Comparison of ENCODE assay signal across 26 cellular contexts in genomic region chr22:43310311-43310710, GRCh38. TPM values are rescaled to one million over a fixed set of nuclear protein-coding genes. Genes with fewer than 3 reads are reported as not detected.
DNase-seq lines count a peak whose midpoint lies in the region; ATAC-seq and TF ChIP-seq lines count a peak whose summit lies in the region.
"Had no signal": no experiment of that assay in that cellular context is flagged by ENCODE, and none has a peak within 500 bp of the region (broad histone marks: within the 10 kb centered on the region; RNA-seq: fewer than 3 reads in every experiment).

No MANE protein-coding gene starts in this region.

- DNase-seq in DMS 273 (lab: John Stamatoyannopoulos, UW; ENCODE audit: unreplicated experiment) (peak; percentile 27), DMS 273 treated with DMSO at 0.1 percent for 48 hours (lab: John Stamatoyannopoulos, UW) (no peak), DMS79 (lab: John Stamatoyannopoulos, UW) (peak; percentile 6), NCI-H69 (lab: John Stamatoyannopoulos, UW) (peak; percentile 58), erythroblast (lab: John Stamatoyannopoulos, UW) (peak; percentile 28 to 47), AG08396 (ENCODE audit: low spot score) (no peak), occipital lobe (lab: John Stamatoyannopoulos, UW) (no peak)
- DNase-seq: activated CD4-positive, alpha-beta T cell treated with anti-CD3 and anti-CD28 coated beads for 1 hour; activated CD8-positive, alpha-beta T cell treated with anti-CD3 and anti-CD28 coated beads, Interleukin-2, amount 10 ng/mL, durations not matched to agents 7 days and 5 days; activated effector memory CD4-positive, alpha-beta T cell treated with anti-CD3 and anti-CD28 coated beads, Interleukin-2, amount 50 U/mL, for 16 hours; Caco-2; effector CD8-positive, alpha-beta T cell; gastrocnemius medialis; IMR-90; left ventricle myocardium superior; midbrain; naive thymus-derived CD8-positive, alpha-beta T cell; NCI-H1105 treated with DMSO at 0.1 percent for 48 hours; PC-9; SIG-M5; stimulated activated CD4-positive, alpha-beta T cell treated with anti-CD3 and anti-CD28 coated beads, Interleukin-2, amount 100 ng/mL, for 48 hours; substantia nigra had no signal

- no peak for TF ChIP-seq POLR2A in erythroblast (IDR thresholded peaks at IDR 0.05; ENCODE audit: low read length)

- no peak for ATAC-seq in HG03457 (IDR thresholded peaks at IDR 0.05; ENCODE audit: unreplicated experiment)
- ATAC-seq: activated CD8-positive, alpha-beta T cell treated with anti-CD3 and anti-CD28 coated beads, Interleukin-2, amount 10 ng/mL, durations not matched to agents 7 days and 5 days; esophagus mucosa; gastrocnemius medialis; HCT116; left ventricle myocardium superior; naive thymus-derived CD8-positive, alpha-beta T cell; stimulated activated effector memory CD8-positive, alpha-beta T cell treated with anti-CD3 and anti-CD28 coated beads, Interleukin-12 subunit alpha, Interleukin-12 subunit beta, amount 100 ng/mL, for 72 hours had no signal

RNA-seq across cellular contexts. Expression of gene SCUBE1, which starts 32.9 kb away (rescaled TPM):
- total RNA-seq in occipital lobe, result 21.2 TPM
- total RNA-seq: Caco-2; IMR-90; naive thymus-derived CD8-positive, alpha-beta T cell; PC-9 had no signal

Comparison
In these comparisons a context has a peak if more than half of its experiments do, and no peak if none do; other contexts are left out.
1. DNase-seq: peak in DMS 273 (single experiment), DMS79 (single experiment), NCI-H69 (single experiment) and erythroblast (2 of 2); none in DMS 273 treated with DMSO at 0.1 percent for 48 hours (single experiment), AG08396 (single experiment) and occipital lobe (single experiment).